8 cellular contexts compared by ENCODE assay signal in genomic region chr3:133038731-133039398, GRCh38. TPM values are rescaled to one million over a fixed set of nuclear protein-coding genes. Genes with fewer than 3 reads are reported as not detected.
DNase-seq lines count a peak whose midpoint lies in the region; ATAC-seq and TF ChIP-seq lines count a peak whose summit lies in the region.

No MANE protein-coding gene starts in this region.

- no peaks in the 10 kb centered on the region for H3K9me3 ChIP-seq in right atrium auricular region

- DNase-seq in activated CD4-positive, alpha-beta T cell treated with anti-CD3 and anti-CD28 coated beads, Interleukin-2, amount 10 ng/mL, durations not matched to agents 24 days and 14 days, result no peak
- no peak for DNase-seq in activated CD4-positive, alpha-beta T cell treated with anti-CD3 and anti-CD28 coated beads for 1 hour
- no peak for DNase-seq in activated CD8-positive, alpha-beta T cell treated with anti-CD3 and anti-CD28 coated beads for 36 hours
- DNase-seq in right atrium auricular region (ENCODE audit: low spot score) (no peak), retinal pigment epithelial cell (ENCODE audit: low read depth) (no peak), amniotic stem cell (lab: John Stamatoyannopoulos, UW) (no peak)

- H3K4me3 ChIP-seq in right atrium auricular region (peak overlapping the region; percentile 59 to 77), retinal pigment epithelial cell (ENCODE audit: low read length) (peak overlapping the region; percentile 60)

- H3K4me1 ChIP-seq in right atrium auricular region, result peaks cover 0 to 26% of the 10 kb centered on the region in 2 donors

- no peak overlapping the region for H3K27ac Mint-ChIP-seq in activated CD4-positive, alpha-beta T cell treated with anti-CD3 and anti-CD28 coated beads, Interleukin-2, amount 10 ng/mL, durations not matched to agents 24 days and 14 days
- H3K27ac Mint-ChIP-seq in activated CD8-positive, alpha-beta T cell treated with anti-CD3 and anti-CD28 coated beads for 36 hours, result no peak overlapping the region

- H3K4me1 Mint-ChIP-seq in activated CD4-positive, alpha-beta T cell treated with anti-CD3 and anti-CD28 coated beads, Interleukin-2, amount 10 ng/mL, durations not matched to agents 24 days and 14 days, result no peaks in the 10 kb centered on the region
- no peaks in the 10 kb centered on the region for H3K4me1 Mint-ChIP-seq in activated CD8-positive, alpha-beta T cell treated with anti-CD3 and anti-CD28 coated beads for 36 hours (ENCODE audit: low read depth)

- ATAC-seq in activated CD8-positive, alpha-beta T cell treated with anti-CD3 and anti-CD28 coated beads for 36 hours, result no peak
- ATAC-seq in GM21367 (IDR thresholded peaks at IDR 0.05; ENCODE audit: unreplicated experiment) (no peak), HG03521 (IDR thresholded peaks at IDR 0.05; ENCODE audit: unreplicated experiment) (no peak)

- H3K27me3 Mint-ChIP-seq in activated CD4-positive, alpha-beta T cell treated with anti-CD3 and anti-CD28 coated beads, Interleukin-2, amount 10 ng/mL, durations not matched to agents 24 days and 14 days, result peaks cover 38% of the 10 kb centered on the region
- peaks cover 46% of the 10 kb centered on the region for H3K27me3 Mint-ChIP-seq in activated CD8-positive, alpha-beta T cell treated with anti-CD3 and anti-CD28 coated beads for 36 hours

- no peak for TF ChIP-seq CTCF in activated CD8-positive, alpha-beta T cell treated with anti-CD3 and anti-CD28 coated beads for 36 hours (IDR thresholded peaks at IDR 0.05)
- TF ChIP-seq CTCF in right atrium auricular region (IDR thresholded peaks at IDR 0.05), result no peak
- no peak for TF ChIP-seq CTCF in retinal pigment epithelial cell (conservative IDR thresholded peaks at IDR 0.05; ENCODE audit: low read depth, low read length)

- CTCF ChIA-PET in activated CD8-positive, alpha-beta T cell treated with anti-CD3 and anti-CD28 coated beads for 36 hours (lab: Charles Lee), result no interaction called here

- H3K27ac ChIP-seq in right atrium auricular region, result peak overlapping the region; percentile 61 to 69

- peak overlapping the region; percentile 29 for H3K4me3 Mint-ChIP-seq in activated CD4-positive, alpha-beta T cell treated with anti-CD3 and anti-CD28 coated beads, Interleukin-2, amount 10 ng/mL, durations not matched to agents 24 days and 14 days
- H3K4me3 Mint-ChIP-seq in activated CD8-positive, alpha-beta T cell treated with anti-CD3 and anti-CD28 coated beads for 36 hours, result peak overlapping the region; percentile 11

- H3K9me3 Mint-ChIP-seq in activated CD4-positive, alpha-beta T cell treated with anti-CD3 and anti-CD28 coated beads, Interleukin-2, amount 10 ng/mL, durations not matched to agents 24 days and 14 days, result no peaks in the 10 kb centered on the region
- H3K9me3 Mint-ChIP-seq in activated CD8-positive, alpha-beta T cell treated with anti-CD3 and anti-CD28 coated beads for 36 hours, result no peaks in the 10 kb centered on the region

- H3K36me3 Mint-ChIP-seq in activated CD4-positive, alpha-beta T cell treated with anti-CD3 and anti-CD28 coated beads, Interleukin-2, amount 10 ng/mL, durations not matched to agents 24 days and 14 days (ENCODE audit: low read depth), result no peaks in the 10 kb centered on the region
- no peaks in the 10 kb centered on the region for H3K36me3 Mint-ChIP-seq in activated CD8-positive, alpha-beta T cell treated with anti-CD3 and anti-CD28 coated beads for 36 hours (ENCODE audit: low read depth)

- POLR2A ChIA-PET in activated CD8-positive, alpha-beta T cell treated with anti-CD3 and anti-CD28 coated beads for 36 hours (lab: Charles Lee), result no interaction called here

- H3K36me3 ChIP-seq in right atrium auricular region, result no peaks in the 10 kb centered on the region

- intact Hi-C loops in activated CD4-positive, alpha-beta T cell treated with anti-CD3 and anti-CD28 coated beads, Interleukin-2, amount 10 ng/mL, durations not matched to agents 24 days and 14 days (cut with micrococcal nuclease), result loop anchor here (5.0 kb wide), 1 partner anchor 312 kb away; no protein-coding TSS in a partner anchor
- intact Hi-C loops in activated CD8-positive, alpha-beta T cell treated with anti-CD3 and anti-CD28 coated beads for 36 hours (cut with micrococcal nuclease), result loop anchor here (10.0 kb wide), 1 partner anchor 304 kb away; no protein-coding TSS in a partner anchor

- H3K27me3 ChIP-seq in right atrium auricular region, result no peaks in the 10 kb centered on the region

RNA-seq across cellular contexts. Expression of gene TMEM108, which starts 0.7 kb away (rescaled TPM):
- not detected in 2 replicates for total RNA-seq in activated CD4-positive, alpha-beta T cell treated with anti-CD3 and anti-CD28 coated beads, Interleukin-2, amount 10 ng/mL, durations not matched to agents 24 days and 14 days
- total RNA-seq in activated CD8-positive, alpha-beta T cell treated with anti-CD3 and anti-CD28 coated beads for 36 hours, result not detected
- 1 to 10 TPM; 5.1 to 5.3 TPM for total RNA-seq in right atrium auricular region
